In genomic region chr15:55289573-55290360, GRCh38 we compare ENCODE assay signal across 8 cellular contexts. TPM values are rescaled to one million over a fixed set of nuclear protein-coding genes. Genes with fewer than 3 reads are reported as not detected.
DNase-seq lines count a peak whose midpoint lies in the region; ATAC-seq, FAIRE-seq and TF ChIP-seq lines count a peak whose summit lies in the region.

RAB27A (minus strand) TSS chr15:55289813; CDS start chr15:55234934, 54,879 bp downstream.

- peak within 1 kb of the TSS; percentile 81 for H3K27ac ChIP-seq in CD8-positive, alpha-beta T cell (ENCODE audit: low read depth, low read length)
- no peak within 1 kb of the TSS for H3K27ac ChIP-seq in SK-N-MC
- peak within 1 kb of the TSS; percentile 86 to 88 (median 88) for H3K27ac ChIP-seq in pancreas
- H3K27ac ChIP-seq in upper lobe of left lung = peak within 1 kb of the TSS; percentile 95 to 99 (median 98)

- H3K36me3 ChIP-seq in CD8-positive, alpha-beta T cell (ENCODE audit: insufficient read depth, low read length) = no peaks in the 10 kb centered on the region
- H3K36me3 ChIP-seq in SK-N-MC (ENCODE audit: insufficient read depth, low read length) (no peaks in the 10 kb centered on the region), pancreas (no peaks in the 10 kb centered on the region), upper lobe of left lung (no peaks in the 10 kb centered on the region)

- no peaks in the 10 kb centered on the region for H3K27me3 Mint-ChIP-seq in CD8-positive, alpha-beta T cell (ENCODE audit: low read depth)

- intact Hi-C loops in CD8-positive, alpha-beta T cell (cut with DNase I, micrococcal nuclease) = loop anchor here (1.0 to 5.0 kb wide), 12 partner anchors 7 to 149 kb away; partner anchors contain the start of genes PIGB (in 2 of the 2) and PIGBOS1 (in 2 of the 2)
- intact Hi-C loops in pancreas (cut with DNase I) = loop anchor here in 1 of 3 donors (5.0 kb wide), 1 partner anchor 72 kb away; no protein-coding TSS in a partner anchor

- DNase-seq in CD8-positive, alpha-beta T cell = peak; percentile 43 to 79 (median 75)
- no peak for DNase-seq in SK-N-MC (ENCODE audit: low read depth, low spot score)
- peak; percentile 28 to 62 (median 38) for DNase-seq in activated naive CD4-positive, alpha-beta T cell (lab: John Stamatoyannopoulos, UW)
- DNase-seq in glomerular endothelial cell (ENCODE audit: extremely low read depth, low read depth, low spot score) = no peak
- DNase-seq in pancreas = peak; percentile 77 to 90 (median 82)
- peak; percentile 90 to 94 for DNase-seq in upper lobe of left lung

- POLR2A ChIA-PET in CD8-positive, alpha-beta T cell (lab: Charles Lee) = interaction anchor here (1.0 to 1.3 kb wide), 2 partner anchors 12 to 23 kb away, joined by 3 to 4 read pairs; no protein-coding TSS in a partner anchor

- H3K4me1 ChIP-seq in CD8-positive, alpha-beta T cell (ENCODE audit: insufficient read depth, low read length) = peaks cover 13% of the 10 kb centered on the region
- peaks cover 2 to 14% (median 9%) of the 10 kb centered on the region in 3 donors for H3K4me1 ChIP-seq in pancreas
- peaks cover 22 to 33% (median 26%) of the 10 kb centered on the region in 4 donors for H3K4me1 ChIP-seq in upper lobe of left lung

- H3K4me1 Mint-ChIP-seq in CD8-positive, alpha-beta T cell (ENCODE audit: low read depth) = peaks cover 41% of the 10 kb centered on the region

- TF ChIP-seq CTCF in CD8-positive, alpha-beta T cell (IDR thresholded peaks at IDR 0.05) = no peak
- TF ChIP-seq CTCF in pancreas (IDR thresholded peaks at IDR 0.05) (no peak), upper lobe of left lung (IDR thresholded peaks at IDR 0.05) (no peak)

- H3K4me3 ChIP-seq in CD8-positive, alpha-beta T cell (ENCODE audit: low read depth, low read length) = peak within 1 kb of the TSS; percentile 74
- peak within 1 kb of the TSS; percentile 91 for H3K4me3 ChIP-seq in SK-N-MC
- H3K4me3 ChIP-seq in pancreas = peak within 1 kb of the TSS; percentile 53 to 88 (median 76)
- peak within 1 kb of the TSS; percentile 67 to 96 (median 74) for H3K4me3 ChIP-seq in upper lobe of left lung

- peaks cover 25% of the 10 kb centered on the region for H3K36me3 Mint-ChIP-seq in CD8-positive, alpha-beta T cell

- peak within 1 kb of the TSS; percentile 84 for H3K9ac ChIP-seq in SK-N-MC (ENCODE audit: insufficient read length)

- CTCF ChIA-PET in CD8-positive, alpha-beta T cell (lab: Charles Lee) = interaction anchor here (1.2 to 2.8 kb wide), 2 partner anchors 20 to 72 kb away, joined by 3 to 21 read pairs; no protein-coding TSS in a partner anchor

- H3K27me3 ChIP-seq in CD8-positive, alpha-beta T cell (ENCODE audit: insufficient read depth, low read length) = no peaks in the 10 kb centered on the region
- no peaks in the 10 kb centered on the region for H3K27me3 ChIP-seq in pancreas
- H3K27me3 ChIP-seq in upper lobe of left lung = no peaks in the 10 kb centered on the region

- 0% methylated on average over 71 to 85 of the region's 85 CpGs for WGBS in pancreas, 2 donors
- WGBS in upper lobe of left lung, 2 donors = 0 to 1% methylated on average over 25 to 58 of the region's 85 CpGs

- peak within 1 kb of the TSS; percentile 96 for H3K4me3 Mint-ChIP-seq in CD8-positive, alpha-beta T cell

- peak; percentile 10 to 76 (median 54) for TF ChIP-seq POLR2A in upper lobe of left lung (IDR thresholded peaks at IDR 0.05)

- TF ChIP-seq EP300 in upper lobe of left lung (IDR thresholded peaks at IDR 0.05) = peak; percentile 12 to 66 (median 18)

- no peaks in the 10 kb centered on the region for H3K9me3 Mint-ChIP-seq in CD8-positive, alpha-beta T cell

- H3K27ac Mint-ChIP-seq in CD8-positive, alpha-beta T cell = peak within 1 kb of the TSS; percentile 94

- H3K9me3 ChIP-seq in CD8-positive, alpha-beta T cell (ENCODE audit: low read length) = no peaks in the 10 kb centered on the region
- H3K9me3 ChIP-seq in SK-N-MC (ENCODE audit: low read depth, low read length) = no peaks in the 10 kb centered on the region
- H3K9me3 ChIP-seq in pancreas = no peaks in the 10 kb centered on the region
- H3K9me3 ChIP-seq in upper lobe of left lung = no peaks in the 10 kb centered on the region

- peak; percentile 68 for ATAC-seq in CD8-positive, alpha-beta T cell
- peak; percentile 72 for ATAC-seq in GM19395 (IDR thresholded peaks at IDR 0.05; ENCODE audit: unreplicated experiment)
- peak; percentile 34 for ATAC-seq in HG03558 (IDR thresholded peaks at IDR 0.05; ENCODE audit: extremely low read depth, unreplicated experiment)
- peak; percentile 87 to 92 (median 90) for ATAC-seq in pancreas
- peak; percentile 93 for ATAC-seq in upper lobe of left lung (ENCODE audit: low FRiP score in 2 of 2)

- FAIRE-seq in pancreas (lab: Jason Lieb, UNC) = no peak

RNA-seq across cellular contexts. Expression of gene RAB27A, which starts in this region (rescaled TPM):
- 10 to 100 TPM; 14.9 to 16.9 TPM for total RNA-seq in CD8-positive, alpha-beta T cell
- 9.6 and 12.4 TPM in 2 replicates for total RNA-seq in glomerular endothelial cell
- total RNA-seq in pancreas = 10 to 100 TPM; 12.6 to 26.5 (median 17.2) TPM
- polyA plus RNA-seq in pancreas = 1 to 10 TPM; 6.4 to 8.2 TPM
- 10 to 100 TPM; 24.1 to 97.8 (median 62.5) TPM for total RNA-seq in upper lobe of left lung

Comparison
In these comparisons a context has a peak if more than half of its experiments do, and no peak if none do; other contexts are left out.
1. ATAC-seq: peak in every context shown above with its lines; median percentile 93 in upper lobe of left lung; 90 in pancreas; 72 in GM19395; 68 in CD8-positive, alpha-beta T cell; 34 in HG03558.
2. DNase-seq: peak in CD8-positive, alpha-beta T cell (7 of 7), activated naive CD4-positive, alpha-beta T cell (4 of 4), pancreas (6 of 6) and upper lobe of left lung (2 of 2); none in SK-N-MC (single experiment) and glomerular endothelial cell (single experiment).
3. Peak in every context shown above with its lines, with median percentiles within 50 percentile points of each other: H3K4me3 ChIP-seq.